8 cellular contexts compared by ENCODE assay signal in genomic region chr14:50061664-50062437, GRCh38. TPM values are rescaled to one million over a fixed set of nuclear protein-coding genes. Genes with fewer than 3 reads are reported as not detected.
DNase-seq lines count a peak whose midpoint lies in the region; ATAC-seq and TF ChIP-seq lines count a peak whose summit lies in the region.

No MANE protein-coding gene starts in this region.

- peak overlapping the region; percentile 97 for H2BK5ac ChIP-seq in trophoblast cell (ENCODE audit: low read depth, low read length, poor library complexity)

- peak overlapping the region; percentile 90 for H3K14ac ChIP-seq in trophoblast cell (ENCODE audit: low read length)

- peak overlapping the region; percentile 94 for H4K8ac ChIP-seq in trophoblast cell (ENCODE audit: low read depth, low read length)

- peak overlapping the region; percentile 99 for H2AK5ac ChIP-seq in trophoblast cell (ENCODE audit: low read length)

- H3K4me2 ChIP-seq in trophoblast cell (ENCODE audit: low read length): no peak overlapping the region

- H3K18ac ChIP-seq in trophoblast cell (ENCODE audit: low read length): peak overlapping the region; percentile 96

- H3K4me3 Mint-ChIP-seq in activated CD8-positive, alpha-beta T cell treated with anti-CD3 and anti-CD28 coated beads, Interleukin-2, amount 10 ng/mL, durations not matched to agents 7 days and 5 days: peak overlapping the region; percentile 95

- H2AFZ ChIP-seq in trophoblast cell (ENCODE audit: insufficient read depth, low read length, poor library complexity): peak overlapping the region; percentile 82

- H3K27ac ChIP-seq in esophagus muscularis mucosa (replicated peaks in 1 of 4) (peak overlapping the region; percentile 67 to 75 (median 69)), trophoblast cell (ENCODE audit: low read depth, low read length) (peak overlapping the region; percentile 98)

- peak overlapping the region; percentile 100 for H4K91ac ChIP-seq in trophoblast cell (ENCODE audit: low read depth, low read length)

- POLR2A ChIA-PET in activated CD8-positive, alpha-beta T cell treated with anti-CD3 and anti-CD28 coated beads, Interleukin-2, amount 10 ng/mL, durations not matched to agents 7 days and 5 days (lab: Charles Lee): interaction anchor here (0.7 to 5.9 kb wide), 35 partner anchors 10 to 440 kb away, joined by 3 to 178 read pairs (median 9); partner anchors contain the start of genes ARF6 and NEMF

- H3K4me3 ChIP-seq in esophagus muscularis mucosa (no peak overlapping the region), trophoblast cell (ENCODE audit: low read depth, low read length) (no peak overlapping the region)

- peaks cover 52% of the 10 kb centered on the region for H3K36me3 Mint-ChIP-seq in activated CD8-positive, alpha-beta T cell treated with anti-CD3 and anti-CD28 coated beads, Interleukin-2, amount 10 ng/mL, durations not matched to agents 7 days and 5 days (ENCODE audit: low read depth)

- CTCF ChIA-PET in activated CD8-positive, alpha-beta T cell treated with anti-CD3 and anti-CD28 coated beads, Interleukin-2, amount 10 ng/mL, durations not matched to agents 7 days and 5 days (lab: Charles Lee): interaction anchor here (0.6 to 6.0 kb wide), 34 partner anchors 9 to 210 kb away, joined by 3 to 60 read pairs (median 5); partner anchors contain the start of genes ARF6 and NEMF

- H3K36me3 ChIP-seq in esophagus muscularis mucosa (no peaks in the 10 kb centered on the region), trophoblast cell (ENCODE audit: control insufficient read depth in 1 of 2, insufficient read depth in 2 of 2, low read length in 2 of 2) (no peaks in the 10 kb centered on the region)

- TF ChIP-seq CTCF in esophagus muscularis mucosa (IDR thresholded peaks at IDR 0.05): no peak

- peak overlapping the region; percentile 63 for H4K12ac ChIP-seq in trophoblast cell (ENCODE audit: low read depth, low read length)

- H3K79me1 ChIP-seq in trophoblast cell (ENCODE audit: low read length): peaks cover 42% of the 10 kb centered on the region

- H3K27ac Mint-ChIP-seq in activated CD8-positive, alpha-beta T cell treated with anti-CD3 and anti-CD28 coated beads, Interleukin-2, amount 10 ng/mL, durations not matched to agents 7 days and 5 days: peak overlapping the region; percentile 99

- ATAC-seq in HG02798 (IDR thresholded peaks at IDR 0.05; ENCODE audit: poor library complexity, unreplicated experiment): peak; percentile 49
- ATAC-seq in activated CD8-positive, alpha-beta T cell treated with anti-CD3 and anti-CD28 coated beads, Interleukin-2, amount 10 ng/mL, durations not matched to agents 7 days and 5 days: peak; percentile 70

- intact Hi-C loops in esophagus muscularis mucosa (cut with DNase I): no loop called here

- H3K27me3 Mint-ChIP-seq in activated CD8-positive, alpha-beta T cell treated with anti-CD3 and anti-CD28 coated beads, Interleukin-2, amount 10 ng/mL, durations not matched to agents 7 days and 5 days (ENCODE audit: low read depth): no peaks in the 10 kb centered on the region

- peak overlapping the region; percentile 75 for H3K4ac ChIP-seq in trophoblast cell (ENCODE audit: low read depth, low read length)

- peaks cover 22 to 28% (median 26%) of the 10 kb centered on the region in 4 donors for H3K4me1 ChIP-seq in esophagus muscularis mucosa
- peaks cover 37 to 41% of the 10 kb centered on the region in 2 experiments for H3K4me1 ChIP-seq in trophoblast cell (ENCODE audit: control insufficient read depth in 1 of 2, insufficient read depth in 2 of 2, low read length in 2 of 2)

- DNase-seq in NCI-H146 (lab: John Stamatoyannopoulos, UW): peak; percentile 22
- no peak for DNase-seq in NCI-H146 treated with DMSO at 0.1 percent for 48 hours (lab: John Stamatoyannopoulos, UW; ENCODE audit: unreplicated experiment)
- DNase-seq in NCI-H69 (lab: John Stamatoyannopoulos, UW): peak; percentile 93
- DNase-seq in activated CD8-positive, alpha-beta T cell treated with anti-CD3 and anti-CD28 coated beads, Interleukin-2, amount 10 ng/mL, durations not matched to agents 7 days and 5 days: peak; percentile 91
- no peak for DNase-seq in esophagus muscularis mucosa (ENCODE audit: extremely low spot score)
- DNase-seq in trophoblast cell: no peak
- no peak for DNase-seq in HPDE6-E6E7 (ENCODE audit: extremely low spot score)

- no peak overlapping the region for H3K23ac ChIP-seq in trophoblast cell (ENCODE audit: low read length)

- H3K79me2 ChIP-seq in trophoblast cell (ENCODE audit: control insufficient read depth, insufficient read depth, low read length, poor library complexity): peaks cover 13% of the 10 kb centered on the region

- H3K9me3 ChIP-seq in esophagus muscularis mucosa: no peaks in the 10 kb centered on the region
- H3K9me3 ChIP-seq in trophoblast cell (ENCODE audit: insufficient read depth, low read depth, low read length): no peaks in the 10 kb centered on the region

- WGBS in esophagus muscularis mucosa: 71% methylated on average over 9 of the region's 11 CpGs
- no CpG with 5 or more reads among the region's 11 CpGs for WGBS in trophoblast cell (ENCODE audit: extremely low coverage, insufficient coverage, insufficient read length)

- H3K27me3 ChIP-seq in esophagus muscularis mucosa: no peaks in the 10 kb centered on the region
- H3K27me3 ChIP-seq in trophoblast cell (ENCODE audit: insufficient read depth, low read length): no peaks in the 10 kb centered on the region

- H2BK120ac ChIP-seq in trophoblast cell (ENCODE audit: insufficient read depth, low read length, poor library complexity): peak overlapping the region; percentile 99

- no peak for TF ChIP-seq POLR2A in esophagus muscularis mucosa (IDR thresholded peaks at IDR 0.05; ENCODE audit: low read depth)

- H3K4me1 Mint-ChIP-seq in activated CD8-positive, alpha-beta T cell treated with anti-CD3 and anti-CD28 coated beads, Interleukin-2, amount 10 ng/mL, durations not matched to agents 7 days and 5 days (ENCODE audit: low read depth): peaks cover 95% of the 10 kb centered on the region

- H2BK12ac ChIP-seq in trophoblast cell (ENCODE audit: low read length): peak overlapping the region; percentile 99

- TF ChIP-seq EP300 in esophagus muscularis mucosa (IDR thresholded peaks at IDR 0.05): no peak

- no peaks in the 10 kb centered on the region for H3K9me3 Mint-ChIP-seq in activated CD8-positive, alpha-beta T cell treated with anti-CD3 and anti-CD28 coated beads, Interleukin-2, amount 10 ng/mL, durations not matched to agents 7 days and 5 days (ENCODE audit: insufficient read depth)

- peak overlapping the region; percentile 6 for H3K9ac ChIP-seq in trophoblast cell (ENCODE audit: low read length)

RNA-seq across cellular contexts. Expression of gene VCPKMT, which starts 54.5 kb away (rescaled TPM):
- 10 to 100 TPM; 12.4 to 13.0 TPM for total RNA-seq in activated CD8-positive, alpha-beta T cell treated with anti-CD3 and anti-CD28 coated beads, Interleukin-2, amount 10 ng/mL, durations not matched to agents 7 days and 5 days
- 1 to 10 TPM; 3.1 to 5.4 (median 4.8) TPM for total RNA-seq in esophagus muscularis mucosa
- polyA plus RNA-seq in trophoblast cell (2013): 15.5 and 17.3 TPM in 2 replicates

Comparison
In these comparisons a context has a peak if more than half of its experiments do, and no peak if none do; other contexts are left out.
1. DNase-seq: peak in NCI-H146 (single experiment), NCI-H69 (single experiment) and activated CD8-positive, alpha-beta T cell treated with anti-CD3 and anti-CD28 coated beads, Interleukin-2, amount 10 ng/mL, durations not matched to agents 7 days and 5 days (single experiment); none in NCI-H146 treated with DMSO at 0.1 percent for 48 hours (single experiment), esophagus muscularis mucosa (single experiment), trophoblast cell (0 of 2) and HPDE6-E6E7 (single experiment).